Comparison of ENCODE assay signal across 5 cellular contexts in genomic region chr1:60430375-60430774, GRCh38.
"Had no signal": no experiment of that assay in that cellular context is flagged by ENCODE, and none has a peak within 500 bp of the region (broad histone marks: within the 10 kb centered on the region; RNA-seq: fewer than 3 reads in every experiment).

No MANE protein-coding gene starts in this region.

- ATAC-seq: GM23338, K562 had no signal

- DNase-seq: H9, HCEC 1CT, IMR-90 had no signal

- H2AFZ ChIP-seq: GM23338 had no signal

- H3K4me2 ChIP-seq: GM23338 had no signal

- H3K4me3 ChIP-seq: GM23338, K562 had no signal
